ENCODE assay signal across 27 cellular contexts in genomic region chr6:153121311-153121710, GRCh38. TPM values are rescaled to one million over a fixed set of nuclear protein-coding genes. Genes with fewer than 3 reads are reported as not detected.
"Had no signal": no experiment of that assay in that cellular context is flagged by ENCODE, and none has a peak within 500 bp of the region (broad histone marks: within the 10 kb centered on the region; RNA-seq: fewer than 3 reads in every experiment).

No MANE protein-coding gene starts in this region.

- H3K4me3 ChIP-seq: breast epithelium, gastroesophageal sphincter, hepatocyte, pancreas, psoas muscle, sigmoid colon, stomach, suprapubic skin, transverse colon had no signal

- H3K4me1 ChIP-seq: breast epithelium, gastroesophageal sphincter, psoas muscle, sigmoid colon, suprapubic skin had no signal

- DNase-seq: activated CD4-positive, alpha-beta T cell treated with anti-CD3 and anti-CD28 coated beads for 4 hours; activated CD4-positive, alpha-beta T cell treated with anti-CD3 and anti-CD28 coated beads, Interleukin-2, amount 50 U/mL, for 48 hours; activated CD8-positive, alpha-beta memory T cell treated with anti-CD3 and anti-CD28 coated beads for 24 hours; activated gamma-delta T cell; activated naive CD4-positive, alpha-beta T cell treated with anti-CD3 and anti-CD28 coated beads, Interleukin-2, amount 10 ng/mL, durations not matched to agents 7 days and 5 days; amygdala; endodermal cell; kidney; left colon; midbrain; naive thymus-derived CD4-positive, alpha-beta T cell; pancreas; psoas muscle; sigmoid colon; stimulated activated CD4-positive, alpha-beta T cell treated with anti-CD3 and anti-CD28 coated beads, Interleukin-15, amount 100 ng/mL, for 24 hours; stimulated activated CD4-positive, alpha-beta T cell treated with anti-CD3 and anti-CD28 coated beads, Interleukin-2, amount 100 ng/mL, for 24 hours; stimulated activated naive B cell treated with anti-CD40 and anti-IgM and Interleukin-4, amounts not matched to agents 10 μg/mL and 1 μg/mL and 100 μg/mL, for 72 hours; stomach; T-helper 9 cell; transverse colon had no signal

- H3K4me2 ChIP-seq: hepatocyte had no signal

- H3K9me3 ChIP-seq: breast epithelium, gastroesophageal sphincter, pancreas, psoas muscle, sigmoid colon, stomach, suprapubic skin, transverse colon had no signal

- H3K79me2 ChIP-seq: hepatocyte had no signal

- H3K27me3 ChIP-seq: breast epithelium, pancreas had no signal

- ATAC-seq: esophagus mucosa; gastroesophageal sphincter; left colon; naive thymus-derived CD4-positive, alpha-beta T cell; pancreas; psoas muscle; stimulated activated naive B cell treated with anti-CD40 and anti-IgM and Interleukin-4, amounts not matched to agents 10 μg/mL and 1 μg/mL and 100 μg/mL, for 72 hours had no signal

- H2AFZ ChIP-seq: hepatocyte had no signal

- H3K36me3 ChIP-seq: breast epithelium, gastroesophageal sphincter, pancreas, sigmoid colon, stomach, suprapubic skin, transverse colon had no signal

- H3K27ac ChIP-seq: breast epithelium, gastroesophageal sphincter, hepatocyte, pancreas, psoas muscle, sigmoid colon, stomach, suprapubic skin, transverse colon, VCaP had no signal

RNA-seq across cellular contexts. Expression of gene RGS17, which starts 9.8 kb away (rescaled TPM):
- total RNA-seq: activated T-helper 1 cell treated with anti-CD3 and anti-CD28 coated beads, Interleukin-12 subunit alpha, Interleukin-12 subunit beta, Interleukin-2, Interleukin-4 antibody, amounts not matched to agents 30 ng/mL and 10 ng/mL and 1 ng/mL, durations not matched to agents 14 hours and 24 hours and 36 hours had no signal
- polyA plus RNA-seq: naive thymus-derived CD4-positive, alpha-beta T cell had no signal
